ENCODE assay signal across 8 cellular contexts in genomic region chr12:1531160-1531653, GRCh38.
A peak's percentile ranks its signal among the peaks of the same experiment; 100 is the strongest.
DNase-seq lines count a peak whose midpoint lies in the region; ATAC-seq and TF ChIP-seq lines count a peak whose summit lies in the region.

No MANE protein-coding gene starts in this region.

- H3K27ac ChIP-seq in brain microvascular endothelial cell (no peak overlapping the region), uterus (peak overlapping the region in 1 of 2 donors; percentile 7)

- peak overlapping the region; percentile 16 for H3K4me3 Mint-ChIP-seq in activated naive CD4-positive, alpha-beta T cell treated with anti-CD3 and anti-CD28 coated beads, Interleukin-2, amount 10 ng/mL, durations not matched to agents 7 days and 5 days
- peak overlapping the region; percentile 74 for H3K4me3 Mint-ChIP-seq in memory B cell

- no peaks in the 10 kb centered on the region for H3K9me3 ChIP-seq in uterus

- no peaks in the 10 kb centered on the region for H3K4me1 ChIP-seq in uterus

- ATAC-seq in memory B cell (ENCODE audit: low read depth), result peak; percentile 6
- no peak for ATAC-seq in GM18907 (IDR thresholded peaks at IDR 0.05; ENCODE audit: unreplicated experiment)

- no peak overlapping the region for H3K27ac Mint-ChIP-seq in activated naive CD4-positive, alpha-beta T cell treated with anti-CD3 and anti-CD28 coated beads, Interleukin-2, amount 10 ng/mL, durations not matched to agents 7 days and 5 days
- H3K27ac Mint-ChIP-seq in memory B cell, result no peak overlapping the region

- no peaks in the 10 kb centered on the region for H3K9me3 Mint-ChIP-seq in activated naive CD4-positive, alpha-beta T cell treated with anti-CD3 and anti-CD28 coated beads, Interleukin-2, amount 10 ng/mL, durations not matched to agents 7 days and 5 days
- H3K9me3 Mint-ChIP-seq in memory B cell, result no peaks in the 10 kb centered on the region

- H3K4me3 ChIP-seq in brain microvascular endothelial cell (ENCODE audit: low read depth, low read length), result peak overlapping the region; percentile 61
- peak overlapping the region; percentile 39 to 54 for H3K4me3 ChIP-seq in uterus

- H3K4me1 Mint-ChIP-seq in activated naive CD4-positive, alpha-beta T cell treated with anti-CD3 and anti-CD28 coated beads, Interleukin-2, amount 10 ng/mL, durations not matched to agents 7 days and 5 days, result peaks cover 32% of the 10 kb centered on the region
- peaks cover 18% of the 10 kb centered on the region for H3K4me1 Mint-ChIP-seq in memory B cell

- DNase-seq in activated naive CD4-positive, alpha-beta T cell treated with anti-CD3 and anti-CD28 coated beads, Interleukin-2, amount 10 ng/mL, durations not matched to agents 7 days and 5 days, result no peak
- DNase-seq in activated naive CD4-positive, alpha-beta T cell (lab: John Stamatoyannopoulos, UW), result no peak
- DNase-seq in brain microvascular endothelial cell, result no peak
- peak; percentile 7 to 48 for DNase-seq in memory B cell (ENCODE audit: low spot score in 2 of 2)
- DNase-seq in uterus, result no peak
- DNase-seq in H4 (ENCODE audit: low spot score), result no peak
- no peak for DNase-seq in T1000 (lab: John Stamatoyannopoulos, UW)

- H3K36me3 ChIP-seq in brain microvascular endothelial cell (replicated peaks), result no peaks in the 10 kb centered on the region
- no peaks in the 10 kb centered on the region for H3K36me3 ChIP-seq in uterus

- intact Hi-C loops in uterus (cut with DNase I; ENCODE audit: low total_unique reads), result no loop called here

- in situ Hi-C loops in brain microvascular endothelial cell (cut with HindIII; ENCODE audit: low pct_ligation_motif_present, low sequenced_read_pairs), result no loop called here

- TF ChIP-seq CTCF in brain microvascular endothelial cell (IDR thresholded peaks at IDR 0.05; ENCODE audit: low read depth, low read length, missing control alignments) (no peak), uterus (IDR thresholded peaks at IDR 0.05) (no peak)

- H3K27me3 Mint-ChIP-seq in activated naive CD4-positive, alpha-beta T cell treated with anti-CD3 and anti-CD28 coated beads, Interleukin-2, amount 10 ng/mL, durations not matched to agents 7 days and 5 days, result peaks cover 91% of the 10 kb centered on the region
- H3K27me3 Mint-ChIP-seq in memory B cell, result peaks cover 25% of the 10 kb centered on the region

- CTCF ChIA-PET in activated naive CD4-positive, alpha-beta T cell treated with anti-CD3 and anti-CD28 coated beads, Interleukin-2, amount 10 ng/mL, durations not matched to agents 7 days and 5 days (lab: Charles Lee), result interaction anchor here (3.2 kb wide), 1 partner anchor 413 kb away, joined by 17 read pairs; no protein-coding TSS in a partner anchor

- H3K27me3 ChIP-seq in brain microvascular endothelial cell (replicated peaks), result no peaks in the 10 kb centered on the region
- peaks cover 0 to 4% of the 10 kb centered on the region in 2 donors for H3K27me3 ChIP-seq in uterus

- no peaks in the 10 kb centered on the region for H3K36me3 Mint-ChIP-seq in activated naive CD4-positive, alpha-beta T cell treated with anti-CD3 and anti-CD28 coated beads, Interleukin-2, amount 10 ng/mL, durations not matched to agents 7 days and 5 days
- H3K36me3 Mint-ChIP-seq in memory B cell, result no peaks in the 10 kb centered on the region

- TF ChIP-seq POLR2A in uterus (IDR thresholded peaks at IDR 0.05), result no peak

Comparison
In these comparisons a context has a peak if more than half of its experiments do, and no peak if none do; other contexts are left out.
1. DNase-seq: peak in memory B cell (2 of 2); none in activated naive CD4-positive, alpha-beta T cell treated with anti-CD3 and anti-CD28 coated beads, Interleukin-2, amount 10 ng/mL, durations not matched to agents 7 days and 5 days (single experiment), activated naive CD4-positive, alpha-beta T cell (0 of 4), brain microvascular endothelial cell (single experiment), uterus (0 of 2), H4 (single experiment) and T1000 (single experiment).